Comparison of ENCODE assay signal across 8 cellular contexts in genomic region chr11:33159378-33159867, GRCh38. TPM values are rescaled to one million over a fixed set of nuclear protein-coding genes. Genes with fewer than 3 reads are reported as not detected.
A peak's percentile ranks its signal among the peaks of the same experiment; 100 is the strongest.
DNase-seq lines count a peak whose midpoint lies in the region; ATAC-seq, FAIRE-seq and TF ChIP-seq lines count a peak whose summit lies in the region.
"Not testable (repeated sequence)": the region's sequence is repeated elsewhere in the genome, so short reads cannot be mapped to it uniquely, and the experiment has no call there.

No MANE protein-coding gene starts in this region.

- TF ChIP-seq EP300 in HepG2 (IDR thresholded peaks at IDR 0.05; ENCODE audit: low read depth in 2 of 2, low read length in 2 of 2); HepG2 (CRISPR knock-in tag; IDR thresholded peaks at IDR 0.05; ENCODE audit: borderline replicate concordance): not testable (repeated sequence)

- H3K9me3 Mint-ChIP-seq in T-cell; activated naive CD8-positive, alpha-beta T cell treated with anti-CD3 and anti-CD28 coated beads for 36 hours; progenitor cell of endocrine pancreas (ENCODE audit: low read depth): not testable (repeated sequence)

- not testable (repeated sequence) for TF ChIP-seq RAD21 in HepG2 (CRISPR knock-in tag; IDR thresholded peaks at IDR 0.05)

- intact Hi-C loops in HepG2 (cut with micrococcal nuclease; ENCODE audit: unreplicated experiment), result not testable (repeated sequence)

- H3K27me3 ChIP-seq in ACC112 (ENCODE audit: insufficient read depth, low read length); HepG2 (ENCODE audit: control insufficient read depth in 1 of 2, insufficient read depth in 2 of 2, low read length in 2 of 2): not testable (repeated sequence)

- peaks cover 12% of the 10 kb centered on the region for H3K36me3 ChIP-seq in ACC112 (ENCODE audit: insufficient read depth, low read length)
- not testable (repeated sequence) for H3K36me3 ChIP-seq in HepG2 (replicated peaks in 1 of 2; ENCODE audit: control insufficient read depth in 1 of 2, insufficient read depth in 2 of 2, low read length in 2 of 2)

- TF ChIP-seq POLR2A in HepG2 (IDR thresholded peaks at IDR 0.05; ENCODE audit: insufficient read depth in 1 of 2, low read depth in 2 of 2, low read length in 2 of 2), result not testable (repeated sequence)

- not testable (repeated sequence) for H2AFZ ChIP-seq in ACC112 (ENCODE audit: low read length, unreplicated experiment); HepG2 (ENCODE audit: low read length)

- H3K4me2 ChIP-seq in HepG2 (ENCODE audit: low read depth, low read length), result peak overlapping the region; percentile 84

- peak overlapping the region; percentile 97 to 99 (median 98) for H3K4me3 Mint-ChIP-seq in T-cell
- peak overlapping the region; percentile 98 for H3K4me3 Mint-ChIP-seq in activated naive CD8-positive, alpha-beta T cell treated with anti-CD3 and anti-CD28 coated beads for 36 hours
- peak overlapping the region; percentile 100 for H3K4me3 Mint-ChIP-seq in progenitor cell of endocrine pancreas (ENCODE audit: low read depth)

- H3K4me3 ChIP-seq in ACC112 (ENCODE audit: low read depth, low read length) (peak overlapping the region; percentile 97), GM08714 (ENCODE audit: low read length) (peak overlapping the region; percentile 91), epithelial cell of esophagus (ENCODE audit: low read length) (peak overlapping the region; percentile 99), HepG2 (replicated peaks in 1 of 3; ENCODE audit: insufficient read depth in 1 of 3, low read depth in 2 of 3, low read length in 3 of 3) (peak overlapping the region; percentile 76 to 96 (median 83))

- peak overlapping the region; percentile 91 for H3K9ac ChIP-seq in HepG2 (ENCODE audit: insufficient read depth, low read depth, low read length)

- peaks cover 60 to 83% (median 71%) of the 10 kb centered on the region in 3 donors for H3K4me1 Mint-ChIP-seq in T-cell
- peaks cover 53% of the 10 kb centered on the region for H3K4me1 Mint-ChIP-seq in activated naive CD8-positive, alpha-beta T cell treated with anti-CD3 and anti-CD28 coated beads for 36 hours
- H3K4me1 Mint-ChIP-seq in progenitor cell of endocrine pancreas (ENCODE audit: low read depth), result peaks cover 27% of the 10 kb centered on the region

- ATAC-seq in T-cell (replicated peaks in 1 of 4); HepG2: not testable (repeated sequence)

- not testable (repeated sequence) for H3K27me3 Mint-ChIP-seq in T-cell; activated naive CD8-positive, alpha-beta T cell treated with anti-CD3 and anti-CD28 coated beads for 36 hours; progenitor cell of endocrine pancreas

- H3K79me2 ChIP-seq in ACC112 (ENCODE audit: control insufficient read depth, insufficient read depth, low read length, unreplicated experiment), result peaks cover 90% of the 10 kb centered on the region
- peaks cover 71% of the 10 kb centered on the region for H3K79me2 ChIP-seq in HepG2 (ENCODE audit: insufficient read depth, low read length)

- BruUV-seq in HepG2 (replicated peaks; lab: Mats Ljungman, UMichigan), result not testable (repeated sequence)

- peak overlapping the region; percentile 57; the same call in 1 of the 2 replicates for H3K27ac ChIP-seq in ACC112 (ENCODE audit: low read depth, low read length)
- H3K27ac ChIP-seq in HepG2 (ENCODE audit: extremely low read length, insufficient read depth, low read length), result peak overlapping the region; percentile 86

- H3K4me1 ChIP-seq in ACC112 (ENCODE audit: control insufficient read depth, insufficient read depth, low read length, unreplicated experiment) (peaks cover 22% of the 10 kb centered on the region), HepG2 (ENCODE audit: insufficient read depth, low read length) (peaks cover 52% of the 10 kb centered on the region)

- CTCF ChIA-PET in T-cell (lab: Charles Lee), result interaction anchor here in 1 of 2 donors (0.7 kb wide), 1 partner anchor 62 kb away, joined by 3 read pairs; no protein-coding TSS in a partner anchor
- CTCF ChIA-PET in HepG2 (lab: Yijun Ruan, JAX; ENCODE audit: low intra/inter-chr PET ratio, low total read pairs), result not testable (repeated sequence)

- FAIRE-seq in HepG2 (lab: Jason Lieb, UNC), result not testable (repeated sequence)

- not testable (repeated sequence) for H3K27ac Mint-ChIP-seq in T-cell; activated naive CD8-positive, alpha-beta T cell treated with anti-CD3 and anti-CD28 coated beads for 36 hours
- H3K27ac Mint-ChIP-seq in progenitor cell of endocrine pancreas, result peak overlapping the region; percentile 99

- H3K36me3 Mint-ChIP-seq in T-cell (peaks cover 22% of the 10 kb centered on the region), progenitor cell of endocrine pancreas (ENCODE audit: insufficient read depth) (peaks cover 23% of the 10 kb centered on the region)
- H3K36me3 Mint-ChIP-seq in activated naive CD8-positive, alpha-beta T cell treated with anti-CD3 and anti-CD28 coated beads for 36 hours, result peaks cover 57% of the 10 kb centered on the region

- not testable (repeated sequence) for TF ChIP-seq CTCF in epithelial cell of esophagus (IDR thresholded peaks at IDR 0.05; ENCODE audit: insufficient read depth, low read depth, low read length, missing control alignments); HepG2 (CRISPR knock-in tag; IDR thresholded peaks at IDR 0.05); progenitor cell of endocrine pancreas (IDR thresholded peaks at IDR 0.05; ENCODE audit: unreplicated experiment)

- in situ Hi-C loops in HepG2 (cut with HindIII; ENCODE audit: extremely low pct_ligation_motif_present, low pct_unique_long_range_greater_than_20kb), result not testable (repeated sequence)

- H3K9me3 ChIP-seq in HepG2 (ENCODE audit: low read length), result not testable (repeated sequence)

- H4K20me1 ChIP-seq in HepG2 (ENCODE audit: insufficient read depth, low read length), result peaks cover 32% of the 10 kb centered on the region

- DNase-seq in NAMALWA (ENCODE audit: low spot score) (peak; percentile 24), epithelial cell of esophagus (ENCODE audit: low read depth) (peak; percentile 28)
- DNase-seq in T-cell; activated naive CD8-positive, alpha-beta T cell treated with anti-CD3 and anti-CD28 coated beads for 36 hours; HepG2 (ENCODE audit: low spot score); progenitor cell of endocrine pancreas (ENCODE audit: low spot score, unreplicated experiment): not testable (repeated sequence)

- POLR2A ChIA-PET in T-cell (lab: Charles Lee) (interaction anchor here in 1 of 2 donors (0.7 kb wide), 2 partner anchors 13 to 583 kb away, joined by 9 to 10 read pairs; no protein-coding TSS in a partner anchor), HepG2 (lab: Yijun Ruan, JAX) (interaction anchor here (0.9 kb wide), 1 partner anchor 120 kb away, joined by 3 read pairs; no protein-coding TSS in a partner anchor)

- whole genome bisulfite sequencing in HepG2 (ENCODE audit: low lambda C conversion rate), result 86% methylated on average over 20 of the region's 20 CpGs

TF ChIP-seq in HepG2, 621 proteins besides CTCF, POLR2A, EP300 and RAD21 (continues in another document):
- peak; percentile 33; the same call in 1 of the 2 replicates for TF ChIP-seq HOXA3 (CRISPR knock-in tag; IDR thresholded peaks at IDR 0.05)

RNA-seq across cellular contexts. Expression of gene CSTF3, which starts 1.9 kb away (rescaled TPM):
- total RNA-seq in T-cell (10 to 100 TPM; 17.3 to 27.1 (median 24.9) TPM), HepG2 (2016; rRNA removed; fragmentation: Illumina TruSeq; extraction: Trizol) (43.6 and 53.0 TPM in 2 replicates), progenitor cell of endocrine pancreas (43.5 and 48.1 TPM in 2 replicates)
- 10 to 100 TPM; 38.7 to 45.1 TPM for total RNA-seq in activated naive CD8-positive, alpha-beta T cell treated with anti-CD3 and anti-CD28 coated beads for 36 hours
- total RNA-seq in HepG2 (2016; cell fraction: cytosol; rRNA removed; fragmentation: Illumina TruSeq; extraction: Trizol; ENCODE audit: low read depth), result 7.4 and 8.8 TPM in 2 replicates
- total RNA-seq in HepG2 (2016; cell fraction: insoluble cytoplasmic fraction; rRNA removed; fragmentation: Illumina TruSeq; extraction: Trizol), result 43.7 and 51.2 TPM in 2 replicates
- 10.1 and 11.1 TPM in 2 replicates for total RNA-seq in HepG2 (2016; cell fraction: membrane; rRNA removed; fragmentation: Illumina TruSeq; extraction: Trizol)
- total RNA-seq in HepG2 (2016; cell fraction: nucleus; rRNA removed; fragmentation: Illumina TruSeq; extraction: Trizol), result 71.1 and 72.8 TPM in 2 replicates
- polyA plus RNA-seq in HepG2 (2011; rRNA removed), result 16.8 and 21.5 TPM in 2 replicates
- polyA plus RNA-seq in HepG2 (2011; cell fraction: cytosol; rRNA removed), result 8.6 and 13.6 TPM in 2 replicates
- polyA plus RNA-seq in HepG2 (2011; cell fraction: nucleus; rRNA removed), result 17.7 and 23.0 TPM in 2 replicates
- polyA plus RNA-seq in HepG2 (2012), result 27.3 and 36.2 TPM in 2 replicates
- polyA plus RNA-seq in HepG2 (2016; cell fraction: cytosol; fragmentation: Illumina TruSeq; extraction: Trizol; ENCODE audit: low read depth), result 3.0 and 3.5 TPM in 2 replicates
- polyA plus RNA-seq in HepG2 (2016; cell fraction: insoluble cytoplasmic fraction; fragmentation: Illumina TruSeq; extraction: Trizol; ENCODE audit: low read depth), result 49.9 and 56.7 TPM in 2 replicates
- 6.4 and 6.9 TPM in 2 replicates for polyA plus RNA-seq in HepG2 (2016; cell fraction: membrane; fragmentation: Illumina TruSeq; extraction: Trizol; ENCODE audit: low read depth)
- polyA plus RNA-seq in HepG2 (2016; cell fraction: nucleus; fragmentation: Illumina TruSeq; extraction: Trizol; ENCODE audit: insufficient read depth, low read depth), result 52.1 and 58.8 TPM in 2 replicates
- 33.2 and 45.3 TPM in 2 replicates for polyA minus RNA-seq in HepG2 (2011; rRNA and poly(A)+ RNA removed; ENCODE audit: low replicate concordance)
- 12.4 and 13.6 TPM in 2 replicates for polyA minus RNA-seq in HepG2 (2011; cell fraction: cytosol; rRNA and poly(A)+ RNA removed)
- polyA minus RNA-seq in HepG2 (2011; cell fraction: nucleus; rRNA and poly(A)+ RNA removed), result 158 and 171 TPM in 2 replicates
